Comparison of ENCODE assay signal across 17 cellular contexts in genomic region chr22:17794726-17795125, GRCh38.
"Had no signal": no experiment of that assay in that cellular context is flagged by ENCODE, and none has a peak within 500 bp of the region (broad histone marks: within the 10 kb centered on the region; RNA-seq: fewer than 3 reads in every experiment).

No MANE protein-coding gene starts in this region.

- ATAC-seq: activated CD4-positive, alpha-beta T cell treated with anti-CD3 and anti-CD28 coated beads for 36 hours; activated CD8-positive, alpha-beta memory T cell treated with anti-CD3 and anti-CD28 coated beads, Interleukin-2, amount 10 ng/mL, durations not matched to agents 7 days and 5 days; lower lobe of right lung had no signal

- H2AFZ ChIP-seq: parathyroid adenoma had no signal

- H3K27me3 Mint-ChIP-seq: activated CD4-positive, alpha-beta memory T cell treated with anti-CD3 and anti-CD28 coated beads for 36 hours; activated CD4-positive, alpha-beta T cell treated with anti-CD3 and anti-CD28 coated beads for 36 hours; activated CD8-positive, alpha-beta memory T cell treated with anti-CD3 and anti-CD28 coated beads, Interleukin-2, amount 10 ng/mL, durations not matched to agents 7 days and 5 days had no signal

- H3K9me3 Mint-ChIP-seq: activated CD4-positive, alpha-beta memory T cell treated with anti-CD3 and anti-CD28 coated beads for 36 hours had no signal

- H3K4me3 ChIP-seq: colonic mucosa, esophagus squamous epithelium, lower lobe of right lung, sigmoid colon, spleen, transverse colon had no signal

- H3K79me2 ChIP-seq: parathyroid adenoma had no signal

- H3K27me3 ChIP-seq: colonic mucosa, esophagus squamous epithelium, sigmoid colon, spleen, transverse colon had no signal

- H3K36me3 ChIP-seq: colonic mucosa, transverse colon had no signal

- H3K9me3 ChIP-seq: colonic mucosa, esophagus squamous epithelium, lower lobe of right lung, sigmoid colon, spleen, transverse colon had no signal

- DNase-seq: activated CD4-positive, alpha-beta memory T cell treated with anti-CD3 and anti-CD28 coated beads for 36 hours; activated CD4-positive, alpha-beta T cell treated with anti-CD3 and anti-CD28 coated beads for 36 hours; activated CD8-positive, alpha-beta memory T cell treated with anti-CD3 and anti-CD28 coated beads, Interleukin-2, amount 10 ng/mL, durations not matched to agents 7 days and 5 days; activated effector memory CD4-positive, alpha-beta T cell treated with Interleukin-2 at 50 U/mL for 16 hours; activated naive CD4-positive, alpha-beta T cell treated with anti-CD3 and anti-CD28 coated beads, Interleukin-2, amount 50 U/mL, for 16 hours; activated T-cell treated with anti-CD3 and anti-CD28 coated beads, Interleukin-2, amount 50 U/mL, for 1 hour; colonic mucosa; esophagus squamous epithelium; hypothalamus; lower lobe of right lung; midbrain; sigmoid colon; spleen; T-helper 1 cell; transverse colon had no signal

- H3K4me1 Mint-ChIP-seq: activated CD4-positive, alpha-beta T cell treated with anti-CD3 and anti-CD28 coated beads for 36 hours had no signal

- H3K36me3 Mint-ChIP-seq: activated CD4-positive, alpha-beta memory T cell treated with anti-CD3 and anti-CD28 coated beads for 36 hours; activated CD8-positive, alpha-beta memory T cell treated with anti-CD3 and anti-CD28 coated beads, Interleukin-2, amount 10 ng/mL, durations not matched to agents 7 days and 5 days had no signal

- H3K9ac ChIP-seq: parathyroid adenoma had no signal

- H3K4me3 Mint-ChIP-seq: activated CD4-positive, alpha-beta memory T cell treated with anti-CD3 and anti-CD28 coated beads for 36 hours; activated CD4-positive, alpha-beta T cell treated with anti-CD3 and anti-CD28 coated beads for 36 hours; activated CD8-positive, alpha-beta memory T cell treated with anti-CD3 and anti-CD28 coated beads, Interleukin-2, amount 10 ng/mL, durations not matched to agents 7 days and 5 days had no signal

- H3K27ac Mint-ChIP-seq: activated CD4-positive, alpha-beta memory T cell treated with anti-CD3 and anti-CD28 coated beads for 36 hours; activated CD4-positive, alpha-beta T cell treated with anti-CD3 and anti-CD28 coated beads for 36 hours; activated CD8-positive, alpha-beta memory T cell treated with anti-CD3 and anti-CD28 coated beads, Interleukin-2, amount 10 ng/mL, durations not matched to agents 7 days and 5 days had no signal

- H3K27ac ChIP-seq: colonic mucosa, esophagus squamous epithelium, lower lobe of right lung, parathyroid adenoma, sigmoid colon, transverse colon, VCaP had no signal

- H3K4me1 ChIP-seq: colonic mucosa, esophagus squamous epithelium, lower lobe of right lung, parathyroid adenoma, sigmoid colon, transverse colon had no signal
